In genomic region chr17:45430738-45431530, GRCh38 we compare ENCODE assay signal across 8 cellular contexts. TPM values are rescaled to one million over a fixed set of nuclear protein-coding genes. Genes with fewer than 3 reads are reported as not detected.
DNase-seq lines count a peak whose midpoint lies in the region; ATAC-seq, FAIRE-seq and TF ChIP-seq lines count a peak whose summit lies in the region.

No MANE protein-coding gene starts in this region.

- H3K9me1 ChIP-seq in K562 (ENCODE audit: control insufficient read depth, insufficient read depth, low read length): no peaks in the 10 kb centered on the region

- DNase-seq in K562 (ENCODE audit: extremely low read depth in 1 of 4, low spot score in 3 of 4) (peak in 1 of 4 experiments; percentile 24), left lung (peak; percentile 74 to 88), NCI-H146 (lab: John Stamatoyannopoulos, UW) (no peak), NCI-H82 treated with DMSO at 0.1 percent for 48 hours (lab: John Stamatoyannopoulos, UW; ENCODE audit: unreplicated experiment) (no peak)

- 4% methylated on average over 47 of the region's 47 CpGs for WGBS in HUES64
- WGBS in K562 (ENCODE audit: insufficient coverage, low coverage, missing lambda C conversion rate): 48% methylated on average over 31 of the region's 47 CpGs

- peak overlapping the region; percentile 77; the same call in 1 of the 2 replicates for H3K4me2 ChIP-seq in K562 (ENCODE audit: insufficient read depth, low read length)

- BruUV-seq in K562 (replicated peaks; lab: Mats Ljungman, UMichigan): no TSS peak

- peak overlapping the region; percentile 90 for H2AFZ ChIP-seq in K562 (ENCODE audit: low read depth, low read length)

- FAIRE-seq in K562 (lab: Jason Lieb, UNC): no peak

- H3K4me1 ChIP-seq in HUES64 (ENCODE audit: insufficient read depth, low read length) (no peaks in the 10 kb centered on the region; the same call in 1 of the 2 replicates), K562 (replicated peaks in 1 of 2; ENCODE audit: control insufficient read depth in 2 of 2, insufficient read depth in 2 of 2, low read length in 2 of 2) (peaks cover 0 to 41% of the 10 kb centered on the region in 2 experiments; a peak in 3 of 5 replicates), left lung (peaks cover 30 to 67% of the 10 kb centered on the region in 2 donors), subcutaneous abdominal adipose tissue (ENCODE audit: control insufficient read depth in 5 of 5, insufficient read depth in 5 of 5, low read length in 5 of 5) (peaks cover 0 to 52% (median 48%) of the 10 kb centered on the region in 5 donors)

- intact Hi-C loops in K562 (cut with micrococcal nuclease) (no loop called here), left lung (cut with DNase I) (no loop called here)

- H3K36me3 ChIP-seq in HUES64 (ENCODE audit: insufficient read depth, low read length) (no peaks in the 10 kb centered on the region), K562 (ENCODE audit: control insufficient read depth, insufficient read depth, low read length) (no peaks in the 10 kb centered on the region), left lung (peaks cover 0 to 26% of the 10 kb centered on the region in 2 donors), subcutaneous abdominal adipose tissue (ENCODE audit: control insufficient read depth in 5 of 5, insufficient read depth in 5 of 5, low read length in 5 of 5) (peaks cover 0 to 12% (median 7%) of the 10 kb centered on the region in 5 donors)

- no peak for TF ChIP-seq CTCF in 22Rv1 (IDR thresholded peaks at IDR 0.05)
- no peak for TF ChIP-seq CTCF in K562 (IDR thresholded peaks at IDR 0.05 in 2 of 3, conservative IDR thresholded peaks at IDR 0.05 in 1 of 3; ENCODE audit: insufficient read depth in 2 of 3, low read depth in 1 of 3, low read length in 3 of 3)
- no peak for TF ChIP-seq CTCF in left lung (IDR thresholded peaks at IDR 0.05)

- in situ Hi-C loops in K562 (cut with MboI): loop anchor here (25.0 kb wide), 1 partner anchor 1081 kb away; the partner anchor contains the start of gene LRRC37A2

- no peaks in the 10 kb centered on the region for H3K79me2 ChIP-seq in K562 (ENCODE audit: control insufficient read depth, insufficient read depth, low read length)

- no peak overlapping the region for H3K9ac ChIP-seq in HUES64 (ENCODE audit: low read depth, low read length)
- peak overlapping the region in 1 of 2 experiments; percentile 88; a peak in 2 of 4 replicates for H3K9ac ChIP-seq in K562 (ENCODE audit: insufficient read depth in 1 of 2, low read depth in 2 of 2, low read length in 2 of 2)
- H3K9ac ChIP-seq in subcutaneous abdominal adipose tissue (ENCODE audit: low read length in 5 of 5): peak overlapping the region in 1 of 5 donors; percentile 30

- H3K27ac ChIP-seq in 22Rv1 (peak overlapping the region; percentile 34; the same call in 1 of the 2 replicates), HUES64 (ENCODE audit: low read depth, low read length) (no peak overlapping the region), K562 (ENCODE audit: extremely low read depth, low read depth, low read length) (no peak overlapping the region), left lung (peak overlapping the region; percentile 80 to 92), subcutaneous abdominal adipose tissue (ENCODE audit: low read depth, low read length) (no peak overlapping the region)

- peak overlapping the region; percentile 87 for H3K4me3 ChIP-seq in HUES64 (ENCODE audit: low read length)
- H3K4me3 ChIP-seq in K562: peak overlapping the region; percentile 38
- peak overlapping the region; percentile 56 to 79 for H3K4me3 ChIP-seq in left lung
- H3K4me3 ChIP-seq in subcutaneous abdominal adipose tissue (ENCODE audit: low read depth in 1 of 5, low read length in 5 of 5): peak overlapping the region in 4 of 5 donors; percentile 60 to 80 (median 69)

- H3K27me3 ChIP-seq in HUES64 (ENCODE audit: insufficient read depth, low read length) (peaks cover 78% of the 10 kb centered on the region), K562 (ENCODE audit: control insufficient read depth in 2 of 2, insufficient read depth in 2 of 2, low read length in 2 of 2) (no peaks in the 10 kb centered on the region), left lung (peaks cover 0 to 28% of the 10 kb centered on the region in 2 donors), subcutaneous abdominal adipose tissue (ENCODE audit: control insufficient read depth in 5 of 5, insufficient read depth in 4 of 5, low read length in 5 of 5) (peaks cover 0 to 16% (median 0%) of the 10 kb centered on the region in 5 donors)

- no peak for TF ChIP-seq POLR2A in K562 (conservative IDR thresholded peaks at IDR 0.05)

- CTCF ChIA-PET in K562 (lab: Yijun Ruan, JAX; ENCODE audit: low intra/inter-chr PET ratio): no interaction called here

- TF ChIP-seq EP300 in K562 (IDR thresholded peaks at IDR 0.05; ENCODE audit: low read length): no peak

- H3K9me3 ChIP-seq in HUES64 (ENCODE audit: insufficient read depth, low read depth, low read length): no peaks in the 10 kb centered on the region
- no peaks in the 10 kb centered on the region for H3K9me3 ChIP-seq in K562 (replicated peaks; ENCODE audit: control insufficient read depth, insufficient read depth, low read depth, low read length)
- H3K9me3 ChIP-seq in left lung: no peaks in the 10 kb centered on the region
- no peaks in the 10 kb centered on the region for H3K9me3 ChIP-seq in subcutaneous abdominal adipose tissue (ENCODE audit: control insufficient read depth in 5 of 5, low read length in 5 of 5)

- no peak for TF ChIP-seq RAD21 in K562 (CRISPR knock-in tag; conservative IDR thresholded peaks at IDR 0.05 in 1 of 2, IDR thresholded peaks at IDR 0.05 in 1 of 2)

- peak; percentile 23 for ATAC-seq in GM18907 (IDR thresholded peaks at IDR 0.05; ENCODE audit: unreplicated experiment)
- peak; percentile 8; the same call in 1 of the 3 replicates for ATAC-seq in K562
- peak; percentile 64 for ATAC-seq in left lung

- no peaks in the 10 kb centered on the region for H4K20me1 ChIP-seq in K562 (replicated peaks; ENCODE audit: control insufficient read depth, insufficient read depth, low read length)

- POLR2A ChIA-PET in K562 (lab: Yijun Ruan, JAX): no interaction called here

TF ChIP-seq in K562, 482 proteins besides CTCF, POLR2A, EP300 and RAD21:
- 0 out of 2 replicates have a peak, but pooled peaks have one; percentile 23 for TF ChIP-seq GABPB1 (CRISPR knock-in tag; IDR thresholded peaks at IDR 0.05)
- peak in 1 of 2 experiments; percentile 1 for TF ChIP-seq E2F6 (IDR thresholded peaks at IDR 0.05; ENCODE audit: borderline replicate concordance in 1 of 2, extremely low read depth in 1 of 2, insufficient read depth in 1 of 2, insufficient read length in 1 of 2, low read depth in 1 of 2, low read length in 1 of 2, poor library complexity in 1 of 2, severe bottlenecking in 1 of 2)
- TF ChIP-seq NR2F6 (CRISPR knock-in tag; IDR thresholded peaks at IDR 0.05): no peak
- peak; percentile 4 for TF ChIP-seq PCBP1 (IDR thresholded peaks at IDR 0.05; ENCODE audit: low read depth, low read length, poor library complexity, severe bottlenecking)

RNA-seq across cellular contexts. Expression of gene ARHGAP27, which starts 1.7 kb away (rescaled TPM):
- 4.2 TPM for polyA plus RNA-seq in HUES64 (2013, experiment 1 of 2)
- 4.3 TPM for polyA plus RNA-seq in HUES64 (2013, experiment 2 of 2)
- 9.9 and 43.4 TPM in 2 replicates for total RNA-seq in K562 (2011; cell fraction: chromatin; rRNA removed; ENCODE audit: low replicate concordance)
- 15.5 and 24.8 TPM in 2 replicates for total RNA-seq in K562 (2011; cell fraction: nucleolus; rRNA removed)
- total RNA-seq in K562 (2011; cell fraction: nucleoplasm; rRNA removed): 11.3 and 12.3 TPM in 2 replicates
- total RNA-seq in K562 (2014; rRNA removed) (2.7 and 3.4 TPM in 2 replicates), K562 (2014; rRNA removed; fragmentation: Illumina TruSeq; extraction: Trizol) (0.64 and 1.1 TPM in 2 replicates), K562 (2015; rRNA removed; fragmentation: Illumina TruSeq; extraction: Trizol) (1.2 and 2.1 TPM in 2 replicates), K562 (2021) (3.0 and 3.7 TPM in 2 replicates), left lung (10 to 100 TPM; 62.4 to 80.6 TPM)
- polyA plus RNA-seq in K562 (2011; rRNA removed) (4.6 and 6.0 TPM in 2 replicates), K562 (2014; fragmentation: Illumina TruSeq; extraction: Trizol) (1.8 and 1.9 TPM in 2 replicates), K562 (2014; fragmentation: Nextera tagmentation; extraction: Ambion mirVana) (under 1 TPM; 0.04 to 0.06 TPM), K562 (2014; rRNA removed) (2.9 and 3.8 TPM in 2 replicates)
- polyA plus RNA-seq in K562 (2011; cell fraction: cytosol; rRNA removed): 3.5 and 9.2 TPM in 2 replicates
- 43.0 and 76.4 TPM in 2 replicates for polyA plus RNA-seq in K562 (2011; cell fraction: nucleus; rRNA removed)
- 1.8 and 4.2 TPM in 2 replicates for polyA plus RNA-seq in K562 (2012)
- polyA minus RNA-seq in K562 (2011; rRNA and poly(A)+ RNA removed): 2.3 and 2.8 TPM in 2 replicates
- polyA minus RNA-seq in K562 (2011; cell fraction: cytosol; rRNA and poly(A)+ RNA removed): 3.5 and 3.8 TPM in 2 replicates
- 10.3 and 16.0 TPM in 2 replicates for polyA minus RNA-seq in K562 (2011; cell fraction: nucleus; rRNA and poly(A)+ RNA removed)

RNA-seq across cellular contexts. Expression of gene PLEKHM1, which starts 59.6 kb away (rescaled TPM):
- 4.7 TPM for polyA plus RNA-seq in HUES64 (2013, experiment 1 of 2)
- polyA plus RNA-seq in HUES64 (2013, experiment 2 of 2): 5.8 TPM
- 46.6 and 80.6 TPM in 2 replicates for total RNA-seq in K562 (2011; cell fraction: chromatin; rRNA removed; ENCODE audit: low replicate concordance)
- 31.8 and 34.4 TPM in 2 replicates for total RNA-seq in K562 (2011; cell fraction: nucleolus; rRNA removed)
- 47.3 and 54.0 TPM in 2 replicates for total RNA-seq in K562 (2011; cell fraction: nucleoplasm; rRNA removed)
- total RNA-seq in K562 (2014; rRNA removed) (5.4 and 6.2 TPM in 2 replicates), K562 (2014; rRNA removed; fragmentation: Illumina TruSeq; extraction: Trizol) (4.0 and 4.8 TPM in 2 replicates), K562 (2015; rRNA removed; fragmentation: Illumina TruSeq; extraction: Trizol) (5.8 and 6.0 TPM in 2 replicates), K562 (2021) (16.8 and 23.3 TPM in 2 replicates), left lung (10 to 100 TPM; 58.4 to 96.9 TPM)
- polyA plus RNA-seq in K562 (2011; rRNA removed) (8.4 and 10.7 TPM in 2 replicates), K562 (2014; fragmentation: Illumina TruSeq; extraction: Trizol) (9.0 and 10.8 TPM in 2 replicates), K562 (2014; fragmentation: Nextera tagmentation; extraction: Ambion mirVana) (under 1 TPM; 0.13 to 0.37 TPM), K562 (2014; rRNA removed) (5.7 and 12.4 TPM in 2 replicates)
- polyA plus RNA-seq in K562 (2011; cell fraction: cytosol; rRNA removed): 5.5 and 11.7 TPM in 2 replicates
- 13.9 and 31.7 TPM in 2 replicates for polyA plus RNA-seq in K562 (2011; cell fraction: nucleus; rRNA removed)
- 11.9 and 27.8 TPM in 2 replicates for polyA plus RNA-seq in K562 (2012)
- polyA minus RNA-seq in K562 (2011; rRNA and poly(A)+ RNA removed): 22.7 and 26.7 TPM in 2 replicates
- 22.3 and 23.7 TPM in 2 replicates for polyA minus RNA-seq in K562 (2011; cell fraction: cytosol; rRNA and poly(A)+ RNA removed)
- 12.0 and 19.0 TPM in 2 replicates for polyA minus RNA-seq in K562 (2011; cell fraction: nucleus; rRNA and poly(A)+ RNA removed)

Comparison
In these comparisons a context has a peak if more than half of its experiments do, and no peak if none do; other contexts are left out.
1. H3K27ac ChIP-seq: peak in 22Rv1 (single experiment) and left lung (2 of 2); none in HUES64 (single experiment), K562 (single experiment) and subcutaneous abdominal adipose tissue (single experiment).
2. ATAC-seq: peak in every context shown above with its lines; median percentile 64 in left lung; 23 in GM18907; 8 in K562.
3. DNase-seq: peak in left lung (2 of 2); none in NCI-H146 (single experiment) and NCI-H82 treated with DMSO at 0.1 percent for 48 hours (single experiment).
4. Peak in every context shown above with its lines, with median percentiles within 50 percentile points of each other: H3K4me3 ChIP-seq.